In genomic region chr6:100426241-100426640, GRCh38 we compare ENCODE assay signal across 18 cellular contexts. TPM values are rescaled to one million over a fixed set of nuclear protein-coding genes. Genes with fewer than 3 reads are reported as not detected.
"Had no signal": no experiment of that assay in that cellular context is flagged by ENCODE, and none has a peak within 500 bp of the region (broad histone marks: within the 10 kb centered on the region; RNA-seq: fewer than 3 reads in every experiment).

No MANE protein-coding gene starts in this region.

- H3K4me3 Mint-ChIP-seq: activated naive CD8-positive, alpha-beta T cell treated with anti-CD3 and anti-CD28 coated beads for 36 hours; activated T-helper 1 cell treated with anti-CD3 and anti-CD28 coated beads, Interleukin-12 subunit alpha, Interleukin-12 subunit beta, Interleukin-2, Interleukin-4 antibody, amounts not matched to agents 30 ng/mL and 10 ng/mL and 1 ng/mL, durations not matched to agents 14 hours and 24 hours and 36 hours; immature natural killer cell; mesothelial cell of epicardium; neural progenitor cell; stimulated activated memory B cell treated with anti-CD40 and anti-IgM and Interleukin-4, amounts not matched to agents 10 μg/mL and 1 μg/mL and 100 μg/mL, for 72 hours had no signal

- H3K9ac ChIP-seq: neural progenitor cell had no signal

- H3K4me3 ChIP-seq: heart left ventricle, lower lobe of right lung, neural progenitor cell, ovary, thyroid gland, vagina had no signal

- H3K36me3 Mint-ChIP-seq: activated naive CD8-positive, alpha-beta T cell treated with anti-CD3 and anti-CD28 coated beads for 36 hours; immature natural killer cell; mesothelial cell of epicardium; stimulated activated memory B cell treated with anti-CD40 and anti-IgM and Interleukin-4, amounts not matched to agents 10 μg/mL and 1 μg/mL and 100 μg/mL, for 72 hours had no signal

- H3K27ac ChIP-seq: foreskin keratinocyte, heart left ventricle, lower lobe of right lung, neural progenitor cell, ovary, thyroid gland, vagina had no signal

- ATAC-seq: activated CD4-positive, CD25-positive, alpha-beta regulatory T cell treated with anti-CD3 and anti-CD28 coated beads, Interleukin-2, amount 50 U/mL, for 24 hours; foreskin keratinocyte; heart left ventricle; left cardiac atrium; lower lobe of right lung; stimulated activated memory B cell treated with anti-CD40 and anti-IgM and Interleukin-4, amounts not matched to agents 10 μg/mL and 1 μg/mL and 100 μg/mL, for 72 hours had no signal

- H3K9me3 ChIP-seq: heart left ventricle, lower lobe of right lung, ovary, thyroid gland, vagina had no signal

- H3K27ac Mint-ChIP-seq: activated naive CD8-positive, alpha-beta T cell treated with anti-CD3 and anti-CD28 coated beads for 36 hours; activated T-helper 1 cell treated with anti-CD3 and anti-CD28 coated beads, Interleukin-12 subunit alpha, Interleukin-12 subunit beta, Interleukin-2, Interleukin-4 antibody, amounts not matched to agents 30 ng/mL and 10 ng/mL and 1 ng/mL, durations not matched to agents 14 hours and 24 hours and 36 hours; immature natural killer cell; mesothelial cell of epicardium; neural progenitor cell; stimulated activated memory B cell treated with anti-CD40 and anti-IgM and Interleukin-4, amounts not matched to agents 10 μg/mL and 1 μg/mL and 100 μg/mL, for 72 hours had no signal

- H3K36me3 ChIP-seq: heart left ventricle, lower lobe of right lung, neural progenitor cell, ovary, thyroid gland, vagina had no signal

- H3K27me3 ChIP-seq: neural progenitor cell, ovary, thyroid gland, vagina had no signal

- H3K4me1 Mint-ChIP-seq: activated naive CD8-positive, alpha-beta T cell treated with anti-CD3 and anti-CD28 coated beads for 36 hours; immature natural killer cell; stimulated activated memory B cell treated with anti-CD40 and anti-IgM and Interleukin-4, amounts not matched to agents 10 μg/mL and 1 μg/mL and 100 μg/mL, for 72 hours had no signal

- H3K9me3 Mint-ChIP-seq: activated naive CD8-positive, alpha-beta T cell treated with anti-CD3 and anti-CD28 coated beads for 36 hours; activated T-helper 1 cell treated with anti-CD3 and anti-CD28 coated beads, Interleukin-12 subunit alpha, Interleukin-12 subunit beta, Interleukin-2, Interleukin-4 antibody, amounts not matched to agents 30 ng/mL and 10 ng/mL and 1 ng/mL, durations not matched to agents 14 hours and 24 hours and 36 hours; immature natural killer cell; mesothelial cell of epicardium; neural progenitor cell; stimulated activated memory B cell treated with anti-CD40 and anti-IgM and Interleukin-4, amounts not matched to agents 10 μg/mL and 1 μg/mL and 100 μg/mL, for 72 hours had no signal

- H3K4me1 ChIP-seq: foreskin keratinocyte, heart left ventricle, lower lobe of right lung, thyroid gland, vagina had no signal

- DNase-seq: activated naive CD8-positive, alpha-beta T cell treated with anti-CD3 and anti-CD28 coated beads for 36 hours; aorta; cortex of kidney; effector CD8-positive, alpha-beta T cell; foreskin keratinocyte; heart left ventricle; immature natural killer cell; left cardiac atrium; lower lobe of right lung; ovary; thyroid gland had no signal

RNA-seq across cellular contexts. Expression of gene SIM1, which starts 38.5 kb away (rescaled TPM):
- total RNA-seq: activated CD8-positive, alpha-beta memory T cell treated with anti-CD3 and anti-CD28 coated beads for 36 hours; activated naive CD8-positive, alpha-beta T cell treated with anti-CD3 and anti-CD28 coated beads for 36 hours; foreskin keratinocyte; left cardiac atrium; lower lobe of right lung; mesothelial cell of epicardium; thyroid gland; vagina had no signal
- polyA plus RNA-seq: aorta, foreskin keratinocyte, heart left ventricle, immature natural killer cell, ovary had no signal
